ENCODE assay signal across 8 cellular contexts in the genomic region with DNA sequence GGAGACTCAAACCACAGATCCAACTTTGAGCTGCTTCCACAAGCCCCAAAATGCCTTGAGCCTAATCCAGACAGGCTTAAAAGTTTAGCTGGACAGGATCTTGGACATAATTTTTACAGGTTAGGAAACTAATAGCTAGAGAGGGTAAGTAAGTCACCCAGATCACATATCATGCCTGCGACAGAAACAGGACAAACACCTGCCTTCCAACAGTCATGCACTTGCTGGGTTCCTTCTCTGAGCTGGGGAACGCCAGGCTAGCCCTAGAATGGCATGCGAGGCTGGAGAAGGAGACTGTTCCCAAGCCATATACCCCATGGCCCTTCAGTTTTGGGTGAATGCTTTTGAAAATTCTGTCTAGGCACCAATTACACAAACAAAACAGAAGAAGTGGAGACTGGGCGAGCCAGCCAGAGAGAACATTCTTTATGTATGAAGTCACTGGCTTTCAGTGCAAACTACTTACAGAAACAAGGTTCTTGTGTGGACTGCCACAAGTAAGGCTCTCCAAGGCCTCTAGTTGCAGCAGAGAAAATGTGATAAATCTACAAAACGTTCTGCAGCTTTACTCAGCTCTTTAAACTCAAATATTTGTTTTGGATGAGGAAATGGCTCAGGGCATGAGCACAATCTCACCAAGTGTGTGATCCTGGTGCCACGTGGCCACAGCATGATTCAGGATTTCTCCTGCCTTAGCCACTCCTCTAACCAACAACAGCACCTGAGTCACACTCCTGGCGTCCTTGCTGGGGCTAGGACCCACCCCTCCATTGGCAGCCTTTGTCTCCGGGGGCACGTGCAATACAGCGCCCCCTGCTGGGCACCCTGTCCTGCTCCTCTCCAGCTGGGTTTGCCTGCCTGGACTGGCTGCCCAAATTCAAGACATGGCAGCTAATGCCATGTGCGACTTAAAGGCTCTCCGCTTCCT.
A peak's percentile ranks its signal among the peaks of the same experiment; 100 is the strongest.
DNase-seq lines count a peak whose midpoint lies in the region; ATAC-seq and TF ChIP-seq lines count a peak whose summit lies in the region.

No MANE protein-coding gene starts in this region.

- no peaks in the 10 kb centered on the region for H3K9me3 Mint-ChIP-seq in naive thymus-derived CD8-positive, alpha-beta T cell

- H3K27ac Mint-ChIP-seq in naive thymus-derived CD8-positive, alpha-beta T cell = peak overlapping the region in 2 of 10 donors; percentile 8 to 56

- H3K4me1 Mint-ChIP-seq in naive thymus-derived CD8-positive, alpha-beta T cell = peaks cover 6 to 23% (median 14%) of the 10 kb centered on the region in 4 donors

- H3K27me3 Mint-ChIP-seq in naive thymus-derived CD8-positive, alpha-beta T cell = no peaks in the 10 kb centered on the region

- peak overlapping the region; percentile 76 for H3K27ac ChIP-seq in 22Rv1

- TF ChIP-seq CTCF in 22Rv1 (IDR thresholded peaks at IDR 0.05) = peak; percentile 91

- no peaks in the 10 kb centered on the region for H3K36me3 Mint-ChIP-seq in naive thymus-derived CD8-positive, alpha-beta T cell

- no peak overlapping the region for H3K4me3 Mint-ChIP-seq in naive thymus-derived CD8-positive, alpha-beta T cell

- DNase-seq in NCI-H526 treated with DMSO at 0.1 percent for 48 hours (lab: John Stamatoyannopoulos, UW) = peak; percentile 22
- DNase-seq in activated CD8-positive, alpha-beta memory T cell treated with anti-CD3 and anti-CD28 coated beads, Interleukin-2, amount 50 U/mL, for 48 hours = peak; percentile 89
- DNase-seq in naive thymus-derived CD8-positive, alpha-beta T cell = peak in 9 of 10 donors; percentile 12 to 76 (median 38)
- DNase-seq in stimulated activated naive CD4-positive, alpha-beta T cell (lab: John Stamatoyannopoulos, UW) = peak in 4 of 6 experiments; percentile 7 to 25 (median 10)
- DNase-seq in middle frontal gyrus (ENCODE audit: extremely low spot score, low spot score) = no peak

- POLR2A ChIA-PET in naive thymus-derived CD8-positive, alpha-beta T cell (lab: Charles Lee) = interaction anchor here (3.2 kb wide), 1 partner anchor 12 kb away, joined by 12 read pairs; no protein-coding TSS in a partner anchor

- ATAC-seq in GM18498 (IDR thresholded peaks at IDR 0.05; ENCODE audit: unreplicated experiment) = peak; percentile 59
- ATAC-seq in esophagus mucosa = peak; percentile 90
- ATAC-seq in naive thymus-derived CD8-positive, alpha-beta T cell = peak; percentile 58 to 67
